ENCODE assay signal across 1 cellular context in genomic region chrX:134603806-134604700, GRCh38.
TF ChIP-seq lines count a peak whose summit lies in the region.

No MANE protein-coding gene starts in this region.

TF ChIP-seq in SK-N-SH, 30 proteins besides CTCF, POLR2A, EP300 and RAD21 (continued from another document):
- TF ChIP-seq TAF1 (IDR thresholded peaks at IDR 0.05; ENCODE audit: borderline replicate concordance, low read depth, low read length) (peak; percentile 14; the same call in 1 of the 2 replicates), TEAD4 (IDR thresholded peaks at IDR 0.05; ENCODE audit: borderline replicate concordance, insufficient read depth) (peak; percentile 94), EZH2phosphoT487 (IDR thresholded peaks at IDR 0.05; ENCODE audit: borderline replicate concordance, low read depth) (no peak), CHD2 (IDR thresholded peaks at IDR 0.05; ENCODE audit: low read length, partially characterized antibody) (no peak), FOXM1 (IDR thresholded peaks at IDR 0.05; ENCODE audit: low read depth) (no peak; the same call in 1 of the 2 replicates), USF1 (IDR thresholded peaks at IDR 0.05; ENCODE audit: borderline replicate concordance, low read depth) (no peak), NRF1 (IDR thresholded peaks at IDR 0.05; ENCODE audit: low read depth, low read length) (no peak), RXRA (IDR thresholded peaks at IDR 0.05; ENCODE audit: borderline replicate concordance, low read depth) (peak; percentile 55), MEF2A (IDR thresholded peaks at IDR 0.05; ENCODE audit: borderline replicate concordance, low read depth) (peak; percentile 88), YY1 (IDR thresholded peaks at IDR 0.05; ENCODE audit: low read depth) (peak; percentile 61; the same call in 1 of the 2 replicates), MXI1 (IDR thresholded peaks at IDR 0.05; ENCODE audit: low read depth, low read length) (no peak), ELF1 (IDR thresholded peaks at IDR 0.05) (0 out of 2 replicates have a peak, but pooled peaks have one; percentile 11), RCOR1 (IDR thresholded peaks at IDR 0.05; ENCODE audit: low read length) (no peak), NFIC (IDR thresholded peaks at IDR 0.05; ENCODE audit: borderline replicate concordance) (peak; percentile 89), USF2 (IDR thresholded peaks at IDR 0.05; ENCODE audit: borderline replicate concordance, low read depth, low read length) (no peak), FOSL2 (IDR thresholded peaks at IDR 0.05; ENCODE audit: borderline replicate concordance, low read depth) (peak; percentile 93), GABPA (IDR thresholded peaks at IDR 0.05; ENCODE audit: low read depth) (no peak; the same call in 1 of the 2 replicates), REST (IDR thresholded peaks at IDR 0.05; ENCODE audit: low read depth, low read length) (0 out of 2 replicates have a peak, but pooled peaks have one; percentile 12), GATA2 (CRISPR knock-in tag; IDR thresholded peaks at IDR 0.05) (no peak)
